In genomic region chrX:39464253-39464652, GRCh38 we compare ENCODE assay signal across 26 cellular contexts.
"Had no signal": no experiment of that assay in that cellular context is flagged by ENCODE, and none has a peak within 500 bp of the region (broad histone marks: within the 10 kb centered on the region; RNA-seq: fewer than 3 reads in every experiment).

No MANE protein-coding gene starts in this region.

- H3K4me3 Mint-ChIP-seq: naive B cell; natural killer cell; stimulated activated memory B cell treated with anti-CD40 and anti-IgM and Interleukin-4, amounts not matched to agents 10 μg/mL and 1 μg/mL and 100 μg/mL, for 72 hours; type B pancreatic cell had no signal

- H3K4me1 ChIP-seq: lower lobe of right lung, suprapubic skin, tibial nerve, uterus had no signal

- H3K27ac ChIP-seq: hepatocyte, lower lobe of right lung, ovary, skin epidermis, suprapubic skin, thoracic aorta, tibial nerve, uterus had no signal

- H3K4me3 ChIP-seq: hepatocyte, lower lobe of right lung, ovary, skin epidermis, suprapubic skin, thoracic aorta, tibial nerve, uterus had no signal

- H3K27me3 ChIP-seq: hepatocyte, ovary, suprapubic skin, tibial nerve, uterus had no signal

- ATAC-seq: left cardiac atrium; left lobe of liver; lower lobe of right lung; natural killer cell; right cardiac atrium; sciatic nerve; stimulated activated memory B cell treated with anti-CD40 and anti-IgM and Interleukin-4, amounts not matched to agents 10 μg/mL and 1 μg/mL and 100 μg/mL, for 72 hours had no signal

- DNase-seq: head of caudate nucleus; kidney glomerular epithelial cell; left cardiac atrium; lower lobe of right lung; mammary epithelial cell; mesenchymal stem cell; naive B cell; natural killer cell; ovary; right cardiac atrium; stimulated activated CD4-positive, alpha-beta T cell treated with anti-CD3 and anti-CD28 coated beads, Interleukin-12 subunit alpha, Interleukin-12 subunit beta, amount 100 ng/mL, for 4 hours; stimulated activated CD4-positive, alpha-beta T cell treated with anti-CD3 and anti-CD28 coated beads, Interleukin-15, amount 100 ng/mL, for 24 hours; stimulated activated CD4-positive, alpha-beta T cell treated with anti-CD3 and anti-CD28 coated beads, Interleukin-2, amount 100 ng/mL, for 24 hours; stimulated activated CD4-positive, alpha-beta T cell treated with anti-CD3 and anti-CD28 coated beads, Interleukin-4, amount 100 ng/mL, for 1 hour; stimulated activated naive CD4-positive, alpha-beta T cell treated with Interleukin-2 at 50 U/mL for 16 hours; uterus had no signal

- H3K9me3 ChIP-seq: lower lobe of right lung, ovary, suprapubic skin, thoracic aorta, tibial nerve, uterus had no signal

- H3K27ac Mint-ChIP-seq: natural killer cell; progenitor cell of endocrine pancreas; stimulated activated memory B cell treated with anti-CD40 and anti-IgM and Interleukin-4, amounts not matched to agents 10 μg/mL and 1 μg/mL and 100 μg/mL, for 72 hours; type B pancreatic cell had no signal

- H3K36me3 ChIP-seq: lower lobe of right lung, ovary, suprapubic skin, thoracic aorta, tibial nerve, uterus had no signal

- H3K4me1 Mint-ChIP-seq: natural killer cell; stimulated activated memory B cell treated with anti-CD40 and anti-IgM and Interleukin-4, amounts not matched to agents 10 μg/mL and 1 μg/mL and 100 μg/mL, for 72 hours had no signal

- H3K9me3 Mint-ChIP-seq: natural killer cell; stimulated activated memory B cell treated with anti-CD40 and anti-IgM and Interleukin-4, amounts not matched to agents 10 μg/mL and 1 μg/mL and 100 μg/mL, for 72 hours; type B pancreatic cell had no signal

- H3K36me3 Mint-ChIP-seq: naive B cell; natural killer cell; stimulated activated memory B cell treated with anti-CD40 and anti-IgM and Interleukin-4, amounts not matched to agents 10 μg/mL and 1 μg/mL and 100 μg/mL, for 72 hours; type B pancreatic cell had no signal
